ENCODE assay signal across 8 cellular contexts in the genomic region with DNA sequence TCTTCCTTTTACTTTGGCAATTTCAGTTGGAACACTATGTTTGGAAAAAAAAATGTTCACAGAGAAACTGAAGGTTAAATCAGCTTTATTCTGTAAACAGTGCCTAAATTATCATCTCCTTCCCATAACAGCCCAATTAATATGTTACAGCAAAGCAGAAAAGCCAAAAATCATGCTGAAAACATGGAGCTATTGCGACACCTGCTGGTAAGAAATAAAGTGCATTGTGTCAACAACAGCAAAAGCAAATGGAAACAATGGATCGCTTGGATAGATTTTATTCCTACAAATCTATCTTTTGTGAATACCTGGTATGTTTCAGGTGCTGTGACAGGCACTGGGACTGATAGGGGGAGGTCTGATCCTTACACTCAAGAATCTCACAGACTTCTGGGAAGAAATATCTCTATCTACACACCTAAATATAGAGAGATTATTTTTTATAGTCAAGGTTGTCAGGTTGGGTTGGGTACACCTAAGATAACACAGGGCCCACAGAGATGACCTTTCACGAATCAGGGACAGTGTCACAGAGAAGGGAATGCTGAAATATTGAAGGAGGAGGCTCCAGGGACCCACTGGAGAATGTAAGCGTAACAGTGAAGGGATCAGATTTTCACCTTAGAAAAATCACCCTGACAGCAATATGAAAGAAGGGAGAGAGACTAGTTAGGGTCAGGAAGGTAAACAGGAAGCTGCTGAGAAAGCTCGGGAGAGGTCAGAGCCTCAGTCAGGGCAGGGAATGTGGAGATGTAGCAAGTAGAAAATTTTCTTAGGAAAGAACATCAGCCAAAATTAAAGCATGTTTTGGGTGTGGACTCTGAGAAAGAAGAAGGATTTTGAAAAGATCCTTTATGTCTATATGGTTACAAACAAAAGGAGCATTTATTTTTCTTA. TPM values are rescaled to one million over a fixed set of nuclear protein-coding genes. Genes with fewer than 3 reads are reported as not detected.
DNase-seq lines count a peak whose midpoint lies in the region; ATAC-seq, FAIRE-seq and TF ChIP-seq lines count a peak whose summit lies in the region.

No MANE protein-coding gene starts in this region.

- no peak overlapping the region for H2BK15ac ChIP-seq in mesenchymal stem cell (ENCODE audit: low read depth, poor library complexity, severe bottlenecking)

- TF ChIP-seq CTCF in heart left ventricle (IDR thresholded peaks at IDR 0.05) (peak; percentile 72 to 88 (median 76)), colonic mucosa (IDR thresholded peaks at IDR 0.05) (peak; percentile 85), type B pancreatic cell (conservative IDR thresholded peaks at IDR 0.05) (peak; percentile 93)

- peak overlapping the region; percentile 66 for H2AK5ac ChIP-seq in mesenchymal stem cell (ENCODE audit: low read length, severe bottlenecking)

- H3K4me3 ChIP-seq in heart left ventricle = no peak overlapping the region
- H3K4me3 ChIP-seq in colonic mucosa = no peak overlapping the region
- no peak overlapping the region for H3K4me3 ChIP-seq in mesenchymal stem cell (ENCODE audit: insufficient read depth in 1 of 2, low read depth in 1 of 2, low read length in 2 of 2)

- intact Hi-C loops in heart left ventricle (cut with DNase I) (no loop called here), Right ventricle myocardium inferior (cut with DNase I) (no loop called here), colonic mucosa (cut with DNase I) (no loop called here)

- no peak overlapping the region for H3K4me3 Mint-ChIP-seq in type B pancreatic cell

- H2BK120ac ChIP-seq in mesenchymal stem cell (ENCODE audit: low read depth, low read length) = no peak overlapping the region

- no peak overlapping the region for H4K8ac ChIP-seq in mesenchymal stem cell (ENCODE audit: low read length)

- H3K79me1 ChIP-seq in mesenchymal stem cell (replicated peaks; ENCODE audit: low read length, poor library complexity, severe bottlenecking) = no peaks in the 10 kb centered on the region

- no peak overlapping the region for H4K91ac ChIP-seq in mesenchymal stem cell (ENCODE audit: low read length)

- H3K9me3 Mint-ChIP-seq in type B pancreatic cell = no peaks in the 10 kb centered on the region

- no peak overlapping the region for H3K4ac ChIP-seq in mesenchymal stem cell (ENCODE audit: low read depth in 1 of 2, low read length in 2 of 2)

- FAIRE-seq in H54 (lab: Jason Lieb, UNC) = peak; percentile 82

- no peak overlapping the region for H2BK5ac ChIP-seq in mesenchymal stem cell (ENCODE audit: low read depth, low read length, poor library complexity, severe bottlenecking)

- peaks cover 9% of the 10 kb centered on the region for H3K4me1 Mint-ChIP-seq in type B pancreatic cell (ENCODE audit: unreplicated experiment)

- H3K4me2 ChIP-seq in mesenchymal stem cell (ENCODE audit: low read length, poor library complexity, severe bottlenecking) = no peak overlapping the region

- H3K27me3 Mint-ChIP-seq in type B pancreatic cell = no peaks in the 10 kb centered on the region

- no peaks in the 10 kb centered on the region for H3K36me3 Mint-ChIP-seq in type B pancreatic cell

- no peak overlapping the region for H3K18ac ChIP-seq in mesenchymal stem cell (ENCODE audit: low read depth in 1 of 2, low read length in 2 of 2)

- no peak overlapping the region for H3K14ac ChIP-seq in mesenchymal stem cell (ENCODE audit: low read length in 2 of 2)

- H3K9me3 ChIP-seq in heart left ventricle (no peaks in the 10 kb centered on the region), colonic mucosa (no peaks in the 10 kb centered on the region), mesenchymal stem cell (ENCODE audit: control insufficient read depth, low read length) (no peaks in the 10 kb centered on the region)

- 5 to 15% (median 11%) methylated on average over 5 of the region's 5 CpGs for WGBS in heart left ventricle, 4 donors
- 32% methylated on average over 4 of the region's 5 CpGs for WGBS in mesenchymal stem cell

- no peak for TF ChIP-seq POLR2A in heart left ventricle (IDR thresholded peaks at IDR 0.05)
- TF ChIP-seq POLR2A in H54 (IDR thresholded peaks at IDR 0.05; ENCODE audit: low read depth, low read length) = no peak

- H3K36me3 ChIP-seq in heart left ventricle = no peaks in the 10 kb centered on the region
- no peaks in the 10 kb centered on the region for H3K36me3 ChIP-seq in colonic mucosa
- no peaks in the 10 kb centered on the region for H3K36me3 ChIP-seq in mesenchymal stem cell (ENCODE audit: control insufficient read depth in 1 of 2, insufficient read depth in 2 of 2, low read depth in 1 of 2, low read length in 2 of 2)

- H2AFZ ChIP-seq in mesenchymal stem cell (ENCODE audit: low read depth, low read length) = no peak overlapping the region

- no peak overlapping the region for H2BK12ac ChIP-seq in mesenchymal stem cell (ENCODE audit: low read length in 2 of 2)

- H3K9ac ChIP-seq in colonic mucosa (ENCODE audit: low read depth in 2 of 2, low read length in 2 of 2) = no peak overlapping the region
- H3K9ac ChIP-seq in mesenchymal stem cell (ENCODE audit: low read length) = peak overlapping the region; percentile 31

- H3K4me1 ChIP-seq in heart left ventricle = no peaks in the 10 kb centered on the region
- H3K4me1 ChIP-seq in colonic mucosa = no peaks in the 10 kb centered on the region
- no peaks in the 10 kb centered on the region for H3K4me1 ChIP-seq in mesenchymal stem cell (ENCODE audit: control insufficient read depth, insufficient read depth, low read depth, low read length)

- no peak overlapping the region for H3K23ac ChIP-seq in mesenchymal stem cell (ENCODE audit: low read length in 2 of 2)

- ATAC-seq in heart left ventricle (peak in 1 of 4 donors; percentile 38), Right ventricle myocardium inferior (no peak)

- no peak overlapping the region for H3K27ac ChIP-seq in heart left ventricle
- H3K27ac ChIP-seq in colonic mucosa = no peak overlapping the region
- no peak overlapping the region for H3K27ac ChIP-seq in mesenchymal stem cell (ENCODE audit: low read length, poor library complexity, severe bottlenecking)

- H3K27ac Mint-ChIP-seq in type B pancreatic cell = no peak overlapping the region

- H3K27me3 ChIP-seq in heart left ventricle (no peaks in the 10 kb centered on the region), colonic mucosa (no peaks in the 10 kb centered on the region), mesenchymal stem cell (ENCODE audit: control insufficient read depth in 1 of 2, insufficient read depth in 1 of 2, low read length in 2 of 2) (no peaks in the 10 kb centered on the region)

- DNase-seq in heart left ventricle = peak in 2 of 5 donors; percentile 10 to 21
- DNase-seq in Right ventricle myocardium inferior (ENCODE audit: missing footprints) = no peak
- DNase-seq in H54 (ENCODE audit: insufficient read length, low spot score) = no peak
- peak; percentile 68 for DNase-seq in NCI-H128 (lab: John Stamatoyannopoulos, UW; ENCODE audit: unreplicated experiment)
- peak; percentile 7 for DNase-seq in T follicular helper cell (ENCODE audit: low read depth)
- DNase-seq in colonic mucosa = peak; percentile 49
- DNase-seq in mesenchymal stem cell = peak; percentile 55
- no peak for DNase-seq in type B pancreatic cell (ENCODE audit: extremely low spot score, unreplicated experiment)

RNA-seq across cellular contexts. Expression of a gene that starts 16.5 kb away (rescaled TPM):
- total RNA-seq in heart left ventricle (under 1 TPM in 1 of 9 donors, not detected in 8; 0.21 TPM), Right ventricle myocardium inferior (not detected), colonic mucosa (under 1 TPM in 1 of 2 donors, not detected in 1; 0.16 TPM), type B pancreatic cell (ENCODE audit: low replicate concordance) (0.24 and 0.29 TPM in 2 replicates)
- under 1 TPM; 0.03 to 0.08 TPM for polyA plus RNA-seq in heart left ventricle
- polyA plus RNA-seq in mesenchymal stem cell (2013, experiment 1 of 2) = 0.01 TPM
- polyA plus RNA-seq in mesenchymal stem cell (2013, experiment 2 of 2) = not detected

RNA-seq across cellular contexts. Expression of a gene that starts 42.8 kb away (rescaled TPM):
- 10 to 100 TPM; 23.0 to 54.1 (median 42.7) TPM for total RNA-seq in heart left ventricle
- polyA plus RNA-seq in heart left ventricle = 10 to 100 TPM; 12.7 to 27.0 TPM
- 39.9 TPM for total RNA-seq in Right ventricle myocardium inferior
- 10 to 100 TPM; 15.7 to 25.8 TPM for total RNA-seq in colonic mucosa
- 21.5 TPM for polyA plus RNA-seq in mesenchymal stem cell (2013, experiment 1 of 2)
- polyA plus RNA-seq in mesenchymal stem cell (2013, experiment 2 of 2) = 25.4 TPM
- total RNA-seq in type B pancreatic cell (ENCODE audit: low replicate concordance) = 17.3 and 25.8 TPM in 2 replicates

RNA-seq across cellular contexts. Expression of a gene that starts 42.9 kb away (rescaled TPM):
- total RNA-seq in heart left ventricle = 10 to 100 TPM; 10.6 to 28.1 (median 19.1) TPM
- polyA plus RNA-seq in heart left ventricle = 10 to 100 TPM; 14.8 to 22.7 TPM
- 19.9 TPM for total RNA-seq in Right ventricle myocardium inferior
- 10 to 100 TPM in 1 of 2 donors, 1 to 10 TPM in 1; 8.5 to 16.7 TPM for total RNA-seq in colonic mucosa
- polyA plus RNA-seq in mesenchymal stem cell (2013, experiment 1 of 2) = 17.4 TPM
- 18.3 TPM for polyA plus RNA-seq in mesenchymal stem cell (2013, experiment 2 of 2)
- 11.0 and 12.7 TPM in 2 replicates for total RNA-seq in type B pancreatic cell (ENCODE audit: low replicate concordance)

Comparison
In these comparisons a context has a peak if more than half of its experiments do, and no peak if none do; other contexts are left out.
1. DNase-seq: peak in NCI-H128 (single experiment), T follicular helper cell (single experiment), colonic mucosa (single experiment) and mesenchymal stem cell (single experiment); none in Right ventricle myocardium inferior (single experiment), H54 (single experiment) and type B pancreatic cell (single experiment).
2. Peak in every context shown above with its lines, with median percentiles within 50 percentile points of each other: CTCF ChIP-seq.